ENCODE assay signal across 9 cellular contexts in genomic region chr10:75622503-75622902, GRCh38.
"Had no signal": no experiment of that assay in that cellular context is flagged by ENCODE, and none has a peak within 500 bp of the region (broad histone marks: within the 10 kb centered on the region; RNA-seq: fewer than 3 reads in every experiment).

No MANE protein-coding gene starts in this region.

- H3K4me3 ChIP-seq: GM23248, HAP-1 had no signal

- H3K9me3 ChIP-seq: HAP-1 had no signal

- H3K27ac ChIP-seq: GM23248, HL-60 had no signal

- FAIRE-seq: HepG2 had no signal

- H3K36me3 ChIP-seq: HAP-1 had no signal

- H3K4me1 ChIP-seq: HAP-1 had no signal

- H3K9ac ChIP-seq: GM23248 had no signal

- DNase-seq: GM23248, GOT3, H7, HFFc6, KG1 had no signal

- H2AFZ ChIP-seq: GM23248 had no signal

- ATAC-seq: HCT116, HepG2 had no signal
